In genomic region chr1:155244368-155245162, GRCh38 we compare ENCODE assay signal across 8 cellular contexts. TPM values are rescaled to one million over a fixed set of nuclear protein-coding genes. Genes with fewer than 3 reads are reported as not detected.
DNase-seq lines count a peak whose midpoint lies in the region; ATAC-seq and TF ChIP-seq lines count a peak whose summit lies in the region.

No MANE protein-coding gene starts in this region.

- peaks cover 6% of the 10 kb centered on the region for H3K36me3 Mint-ChIP-seq in chondrocyte (ENCODE audit: low read depth)

- TF ChIP-seq CTCF in BJ (IDR thresholded peaks at IDR 0.05; ENCODE audit: insufficient read depth, low read depth, low read length) (peak; percentile 21; the same call in 1 of the 2 replicates), chondrocyte (IDR thresholded peaks at IDR 0.05) (peak; percentile 72)

- H3K27ac Mint-ChIP-seq in chondrocyte (ENCODE audit: unreplicated experiment) = peak overlapping the region; percentile 88

- H3K4me3 Mint-ChIP-seq in chondrocyte (ENCODE audit: unreplicated experiment) = peak overlapping the region; percentile 90

- CTCF ChIA-PET in BJ (lab: Yijun Ruan, JAX) = interaction anchor here (0.8 to 2.8 kb wide), 9 partner anchors 13 to 346 kb away, joined by 3 to 18 read pairs (median 4); partner anchors contain the start of genes KRTCAP2, THBS3 and TRIM46

- DNase-seq in BJ (ENCODE audit: low read depth) (peak; percentile 97), NCI-H460 (ENCODE audit: extremely low read depth, low read depth) (peak; percentile 100), chondrocyte (ENCODE audit: low spot score) (peak; percentile 98), kidney tubule cell (ENCODE audit: low spot score) (peak; percentile 99)
- peak; percentile 85 for DNase-seq in activated CD4-positive, alpha-beta T cell treated with anti-CD3 and anti-CD28 coated beads for 1 hour
- DNase-seq in stimulated activated CD4-positive, alpha-beta T cell treated with anti-CD3 and anti-CD28 coated beads, Interleukin-1b, Interleukin-23, amount 100 ng/mL, for 1 hour (ENCODE audit: low read depth in 2 of 2) = peak; percentile 66 to 81

- peaks cover 38% of the 10 kb centered on the region for H3K4me1 Mint-ChIP-seq in chondrocyte (ENCODE audit: low read depth)

- no peaks in the 10 kb centered on the region for H3K27me3 Mint-ChIP-seq in chondrocyte (ENCODE audit: low read depth)

- peak; percentile 92 for TF ChIP-seq POLR2A in GM19193 (IDR thresholded peaks at IDR 0.05; ENCODE audit: extremely low read depth, insufficient read depth, insufficient read length)

- peak overlapping the region; percentile 53 for H3K4me3 ChIP-seq in BJ (ENCODE audit: low read depth, low read length)

- no peaks in the 10 kb centered on the region for H3K9me3 Mint-ChIP-seq in chondrocyte (ENCODE audit: low read depth)

- POLR2A ChIA-PET in BJ (lab: Charles Lee) = interaction anchor here (0.9 kb wide), 1 partner anchor 20 kb away, joined by 3 read pairs; no protein-coding TSS in a partner anchor

- H3K27me3 ChIP-seq in BJ (ENCODE audit: control insufficient read depth, insufficient read depth, low read length) = no peaks in the 10 kb centered on the region

- peak; percentile 86 for ATAC-seq in HG03432 (IDR thresholded peaks at IDR 0.05; ENCODE audit: unreplicated experiment)

- peaks cover 12% of the 10 kb centered on the region for H3K36me3 ChIP-seq in BJ (ENCODE audit: control insufficient read depth, insufficient read depth, low read length)

RNA-seq across cellular contexts. Expression of gene ENTREP3, which starts 10.7 kb away (rescaled TPM):
- 10.3 and 15.7 TPM in 2 replicates for polyA plus RNA-seq in BJ (2011; rRNA removed)
- polyA minus RNA-seq in BJ (2011; rRNA and poly(A)+ RNA removed) = 6.6 and 9.8 TPM in 2 replicates
- 12.6 and 16.6 TPM in 2 replicates for total RNA-seq in NCI-H460 (2014; rRNA removed; shearing (Covaris generic))
- polyA plus RNA-seq in NCI-H460 (2014; cell fraction: nucleus; rRNA removed) = 40.8 and 47.4 TPM in 2 replicates
- total RNA-seq in chondrocyte = 34.0 to 42.8 TPM (median 42.8 TPM) in 3 replicates

RNA-seq across cellular contexts. Expression of gene SCAMP3, which starts 17.6 kb away (rescaled TPM):
- polyA plus RNA-seq in BJ (2011; rRNA removed) = 147 and 193 TPM in 2 replicates
- 70.5 and 116 TPM in 2 replicates for polyA minus RNA-seq in BJ (2011; rRNA and poly(A)+ RNA removed)
- 116 and 121 TPM in 2 replicates for total RNA-seq in NCI-H460 (2014; rRNA removed; shearing (Covaris generic))
- polyA plus RNA-seq in NCI-H460 (2014; cell fraction: nucleus; rRNA removed) = 50.2 and 61.2 TPM in 2 replicates
- total RNA-seq in chondrocyte = 68.3 to 77.1 TPM (median 71.4 TPM) in 3 replicates

RNA-seq across cellular contexts. Expression of gene CLK2, which starts 28.7 kb away (rescaled TPM):
- 46.1 and 57.4 TPM in 2 replicates for polyA plus RNA-seq in BJ (2011; rRNA removed)
- polyA minus RNA-seq in BJ (2011; rRNA and poly(A)+ RNA removed) = 38.6 and 41.2 TPM in 2 replicates
- total RNA-seq in NCI-H460 (2014; rRNA removed; shearing (Covaris generic)) = 37.3 and 48.3 TPM in 2 replicates
- polyA plus RNA-seq in NCI-H460 (2014; cell fraction: nucleus; rRNA removed) = 258 and 290 TPM in 2 replicates
- 36.7 to 50.2 TPM (median 37.0 TPM) in 3 replicates for total RNA-seq in chondrocyte

RNA-seq across cellular contexts. Expression of gene HCN3, which starts 32.7 kb away (rescaled TPM):
- 1.8 and 4.0 TPM in 2 replicates for polyA plus RNA-seq in BJ (2011; rRNA removed)
- 2.4 and 3.4 TPM in 2 replicates for polyA minus RNA-seq in BJ (2011; rRNA and poly(A)+ RNA removed)
- 1.4 and 1.6 TPM in 2 replicates for total RNA-seq in NCI-H460 (2014; rRNA removed; shearing (Covaris generic))
- 14.3 and 18.5 TPM in 2 replicates for polyA plus RNA-seq in NCI-H460 (2014; cell fraction: nucleus; rRNA removed)
- 4.3 to 4.4 TPM (median 4.4 TPM) in 3 replicates for total RNA-seq in chondrocyte

RNA-seq across cellular contexts. Expression of gene MTX1, which starts 36.1 kb away (rescaled TPM):
- polyA plus RNA-seq in BJ (2011; rRNA removed) = 56.5 and 72.7 TPM in 2 replicates
- 32.6 and 60.6 TPM in 2 replicates for polyA minus RNA-seq in BJ (2011; rRNA and poly(A)+ RNA removed)
- 69.7 and 72.8 TPM in 2 replicates for total RNA-seq in NCI-H460 (2014; rRNA removed; shearing (Covaris generic))
- 98.2 and 121 TPM in 2 replicates for polyA plus RNA-seq in NCI-H460 (2014; cell fraction: nucleus; rRNA removed)
- total RNA-seq in chondrocyte = 28.2 to 49.1 TPM (median 29.8 TPM) in 3 replicates

Comparison
In these comparisons a context has a peak if more than half of its experiments do, and no peak if none do; other contexts are left out.
1. Peak in every context shown above with its lines: DNase-seq, ATAC-seq and H3K4me3 ChIP-seq.